In genomic region chr7:41916450-41916927, GRCh38 we compare ENCODE assay signal across 11 cellular contexts.
DNase-seq lines count a peak whose midpoint lies in the region; ATAC-seq and TF ChIP-seq lines count a peak whose summit lies in the region.
"Had no signal": no experiment of that assay in that cellular context is flagged by ENCODE, and none has a peak within 500 bp of the region (broad histone marks: within the 10 kb centered on the region; RNA-seq: fewer than 3 reads in every experiment).

No MANE protein-coding gene starts in this region.

- peaks cover 14% of the 10 kb centered on the region for H3K27me3 ChIP-seq in left ventricle myocardium inferior (ENCODE audit: low read depth)
- no peaks in the 10 kb centered on the region for H3K27me3 ChIP-seq in breast epithelium
- H3K27me3 ChIP-seq in left lung, result no peaks in the 10 kb centered on the region
- H3K27me3 ChIP-seq: BLaER1 had no signal

- ATAC-seq in left cardiac atrium (peak; percentile 86 to 93), left lung (peak; percentile 73), HG03378 (IDR thresholded peaks at IDR 0.05; ENCODE audit: unreplicated experiment) (no peak), HG02885 (IDR thresholded peaks at IDR 0.05; ENCODE audit: poor library complexity, unreplicated experiment) (no peak), GM21529 (IDR thresholded peaks at IDR 0.05; ENCODE audit: unreplicated experiment) (no peak)

- no peak overlapping the region for H3K4me3 ChIP-seq in left ventricle myocardium inferior
- no peak overlapping the region for H3K4me3 ChIP-seq in breast epithelium
- H3K4me3 ChIP-seq in left lung, result no peak overlapping the region
- H3K4me3 ChIP-seq: BLaER1 had no signal

- H3K36me3 ChIP-seq in left ventricle myocardium inferior (no peaks in the 10 kb centered on the region), breast epithelium (no peaks in the 10 kb centered on the region), left lung (no peaks in the 10 kb centered on the region)
- H3K36me3 ChIP-seq: BLaER1 had no signal

- TF ChIP-seq POLR2A in breast epithelium (IDR thresholded peaks at IDR 0.05), result no peak

- H3K4me1 ChIP-seq in left ventricle myocardium inferior (no peaks in the 10 kb centered on the region), breast epithelium (no peaks in the 10 kb centered on the region), left lung (no peaks in the 10 kb centered on the region)

- DNase-seq in left cardiac atrium (no peak), left ventricle myocardium inferior (no peak), breast epithelium (ENCODE audit: low spot score in 2 of 2) (peak in 1 of 2 donors; percentile 30), left lung (no peak)
- DNase-seq in activated effector memory CD4-positive, alpha-beta T cell treated with anti-CD3 and anti-CD28 coated beads, Interleukin-2, amount 50 U/mL, for 16 hours, result no peak
- DNase-seq: cortex of kidney, KBM-7 had no signal

- intact Hi-C loops in left cardiac atrium (cut with DNase I), result no loop called here
- intact Hi-C loops in left ventricle myocardium inferior (cut with micrococcal nuclease), result no loop called here
- intact Hi-C loops in breast epithelium (cut with DNase I; ENCODE audit: low total_unique reads), result no loop called here
- intact Hi-C loops in left lung (cut with DNase I), result no loop called here

- H3K27ac ChIP-seq in left ventricle myocardium inferior (replicated peaks) (no peak overlapping the region), breast epithelium (peak overlapping the region; percentile 45 to 57), left lung (peak overlapping the region in 1 of 2 donors; percentile 37)
- H3K27ac ChIP-seq: BLaER1 had no signal

- TF ChIP-seq CTCF in left ventricle myocardium inferior (IDR thresholded peaks at IDR 0.05; ENCODE audit: borderline replicate concordance) (no peak), breast epithelium (IDR thresholded peaks at IDR 0.05) (no peak), left lung (IDR thresholded peaks at IDR 0.05) (no peak)

- H3K9me3 ChIP-seq in left ventricle myocardium inferior (replicated peaks) (no peaks in the 10 kb centered on the region), breast epithelium (no peaks in the 10 kb centered on the region), left lung (no peaks in the 10 kb centered on the region)
- H3K9me3 ChIP-seq: BLaER1 had no signal

Comparison
In these comparisons a context has a peak if more than half of its experiments do, and no peak if none do; other contexts are left out.
1. ATAC-seq: peak in left cardiac atrium (2 of 2) and left lung (single experiment); none in HG03378 (single experiment), HG02885 (single experiment) and GM21529 (single experiment).